In the genomic region with DNA sequence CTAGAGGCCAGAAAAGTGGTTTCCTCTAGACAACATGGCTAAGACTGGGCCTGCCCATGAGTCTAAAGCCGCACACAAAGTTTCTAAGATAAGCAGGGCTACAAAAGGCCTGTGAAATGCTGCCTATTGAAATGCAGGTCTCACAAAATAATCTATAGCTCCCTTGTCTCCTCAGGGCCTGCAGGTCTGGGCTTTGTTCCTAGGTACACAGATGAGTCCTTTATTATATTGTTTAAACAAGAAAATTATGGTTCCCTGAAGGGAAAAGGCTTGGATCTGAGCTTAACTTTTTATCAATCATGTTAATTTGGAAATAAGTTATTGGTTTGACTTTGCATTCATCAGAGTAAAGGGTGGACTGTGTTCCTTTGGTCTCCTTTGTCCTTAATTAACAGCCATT, we compare ENCODE assay signal across 20 cellular contexts.
"Had no signal": no experiment of that assay in that cellular context is flagged by ENCODE, and none has a peak within 500 bp of the region (broad histone marks: within the 10 kb centered on the region; RNA-seq: fewer than 3 reads in every experiment).

No MANE protein-coding gene starts in this region.

- DNase-seq: dorsolateral prefrontal cortex; effector CD4-positive, alpha-beta T cell; endodermal cell; foreskin fibroblast; gastrocnemius medialis; head of caudate nucleus; left ventricle myocardium superior; lower lobe of right lung; naive thymus-derived CD8-positive, alpha-beta T cell; right lobe of liver; small intestine; stimulated activated CD4-positive, alpha-beta T cell treated with anti-CD3 and anti-CD28 coated beads, Interleukin-15, amount 100 ng/mL, for 24 hours; stimulated activated CD4-positive, alpha-beta T cell treated with anti-CD3 and anti-CD28 coated beads, Interleukin-2, amount 100 ng/mL, for 48 hours; stimulated activated naive B cell treated with anti-CD40 and anti-IgM and Interleukin-4, amounts not matched to agents 10 μg/mL and 1 μg/mL and 100 μg/mL, for 72 hours; upper lobe of left lung had no signal

- H3K9me3 ChIP-seq: gastrocnemius medialis, lower lobe of right lung, right lobe of liver, thoracic aorta, upper lobe of left lung had no signal

- H3K9ac ChIP-seq: parathyroid adenoma had no signal

- H3K79me2 ChIP-seq: parathyroid adenoma had no signal

- H3K36me3 ChIP-seq: gastrocnemius medialis, lower lobe of right lung, right lobe of liver, thoracic aorta, tibial nerve, upper lobe of left lung had no signal

- H3K27ac ChIP-seq: dorsolateral prefrontal cortex, epithelial cell of prostate, gastrocnemius medialis, lower lobe of right lung, parathyroid adenoma, right lobe of liver, thoracic aorta, tibial nerve, upper lobe of left lung had no signal

- H3K27me3 ChIP-seq: dorsolateral prefrontal cortex, gastrocnemius medialis, right lobe of liver, tibial nerve, upper lobe of left lung had no signal

- H3K4me3 ChIP-seq: dorsolateral prefrontal cortex, gastrocnemius medialis, lower lobe of right lung, right lobe of liver, thoracic aorta, tibial nerve, upper lobe of left lung had no signal

- H2AFZ ChIP-seq: parathyroid adenoma had no signal

- ATAC-seq: esophagus mucosa; gastrocnemius medialis; left ventricle myocardium superior; lower lobe of right lung; naive thymus-derived CD8-positive, alpha-beta T cell; right lobe of liver; stimulated activated naive B cell treated with anti-CD40 and anti-IgM and Interleukin-4, amounts not matched to agents 10 μg/mL and 1 μg/mL and 100 μg/mL, for 72 hours had no signal

- H3K4me1 ChIP-seq: gastrocnemius medialis, lower lobe of right lung, parathyroid adenoma, right lobe of liver, tibial nerve, upper lobe of left lung had no signal
